Comparison of ENCODE assay signal across 25 cellular contexts in genomic region chr1:168042362-168042761, GRCh38.
DNase-seq lines count a peak whose midpoint lies in the region; ATAC-seq, FAIRE-seq and TF ChIP-seq lines count a peak whose summit lies in the region.
"Had no signal": no experiment of that assay in that cellular context is flagged by ENCODE, and none has a peak within 500 bp of the region (broad histone marks: within the 10 kb centered on the region; RNA-seq: fewer than 3 reads in every experiment).

No MANE protein-coding gene starts in this region.

- H3K9me3 ChIP-seq in HepG2 (ENCODE audit: low read length) (no peaks in the 10 kb centered on the region), right lobe of liver (no peaks in the 10 kb centered on the region), hepatocyte (ENCODE audit: low read depth) (no peaks in the 10 kb centered on the region)
- H3K9me3 ChIP-seq in CD8-positive, alpha-beta T cell (ENCODE audit: low read length): no peaks in the 10 kb centered on the region

- H3K4me3 Mint-ChIP-seq in CD8-positive, alpha-beta T cell: no peak overlapping the region
- no peak overlapping the region for H3K4me3 Mint-ChIP-seq in immature natural killer cell
- H3K4me3 Mint-ChIP-seq: B cell; CD4-positive, alpha-beta T cell; CD8-positive, alpha-beta memory T cell had no signal

- no peaks in the 10 kb centered on the region for H3K9me2 ChIP-seq in hepatocyte (replicated peaks; ENCODE audit: insufficient read depth)

- no peak overlapping the region for H3K4me3 ChIP-seq in HepG2 (replicated peaks in 1 of 3; ENCODE audit: insufficient read depth in 1 of 3, low read depth in 2 of 3, low read length in 3 of 3)
- H3K4me3 ChIP-seq in right lobe of liver: no peak overlapping the region
- H3K4me3 ChIP-seq in CD8-positive, alpha-beta T cell (ENCODE audit: low read depth, low read length): no peak overlapping the region
- H3K4me3 ChIP-seq in hepatocyte: no peak overlapping the region
- H3K4me3 ChIP-seq: BLaER1 treated with 17β-estradiol and CSF1 and Interleukin-3, amounts not matched to agents 10 nM and 100 nM; GM12878 had no signal

- H3K4me2 ChIP-seq in HepG2 (ENCODE audit: low read depth, low read length) (no peak overlapping the region), hepatocyte (no peak overlapping the region)
- H3K4me2 ChIP-seq: BLaER1 treated with 17β-estradiol and CSF1 and Interleukin-3, amounts not matched to agents 10 nM and 100 nM had no signal

- WGBS in HepG2 (ENCODE audit: low lambda C conversion rate): 98% methylated on average over 2 of the region's 2 CpGs
- 62% methylated on average over 2 of the region's 2 CpGs for WGBS in right lobe of liver (ENCODE audit: insufficient coverage, low coverage, low lambda C conversion rate, missing lambda C conversion rate)
- WGBS in hepatocyte (ENCODE audit: low lambda C conversion rate, missing lambda C conversion rate): 100% methylated on average over 2 of the region's 2 CpGs

- no peaks in the 10 kb centered on the region for H3K4me1 Mint-ChIP-seq in CD8-positive, alpha-beta T cell (ENCODE audit: low read depth)
- no peaks in the 10 kb centered on the region for H3K4me1 Mint-ChIP-seq in immature natural killer cell
- H3K4me1 Mint-ChIP-seq: B cell; CD8-positive, alpha-beta memory T cell had no signal

- TF ChIP-seq POLR2A in HepG2 (IDR thresholded peaks at IDR 0.05; ENCODE audit: insufficient read depth in 1 of 2, low read depth in 2 of 2, low read length in 2 of 2) (no peak), right lobe of liver (IDR thresholded peaks at IDR 0.05) (no peak)

- H4K20me1 ChIP-seq in HepG2 (ENCODE audit: insufficient read depth, low read length): no peaks in the 10 kb centered on the region
- H4K20me1 ChIP-seq in hepatocyte (ENCODE audit: insufficient read depth, poor library complexity, severe bottlenecking): no peaks in the 10 kb centered on the region
- H4K20me1 ChIP-seq: BLaER1 treated with 17β-estradiol and CSF1 and Interleukin-3, amounts not matched to agents 10 nM and 100 nM had no signal

- H3K27me3 ChIP-seq in HepG2 (ENCODE audit: control insufficient read depth in 1 of 2, insufficient read depth in 2 of 2, low read length in 2 of 2) (no peaks in the 10 kb centered on the region; a peak in 1 of 5 replicates), right lobe of liver (no peaks in the 10 kb centered on the region), hepatocyte (no peaks in the 10 kb centered on the region)
- no peaks in the 10 kb centered on the region for H3K27me3 ChIP-seq in CD8-positive, alpha-beta T cell (ENCODE audit: insufficient read depth, low read length)
- H3K27me3 ChIP-seq: BLaER1 treated with 17β-estradiol and CSF1 and Interleukin-3, amounts not matched to agents 10 nM and 100 nM had no signal

- H3K79me2 ChIP-seq in HepG2 (ENCODE audit: insufficient read depth, low read length) (no peaks in the 10 kb centered on the region), hepatocyte (no peaks in the 10 kb centered on the region)

- ATAC-seq in HepG2: peak; percentile 27; the same call in 1 of the 3 replicates
- peak; percentile 69 to 86 (median 75) for ATAC-seq in right lobe of liver
- no peak for ATAC-seq in CD8-positive, alpha-beta T cell
- ATAC-seq: GM12878 had no signal

- H3K36me3 Mint-ChIP-seq in CD8-positive, alpha-beta T cell: peaks cover 43% of the 10 kb centered on the region
- H3K36me3 Mint-ChIP-seq in immature natural killer cell: peaks cover 0 to 26% (median 13%) of the 10 kb centered on the region in 3 donors

- H3K4me1 ChIP-seq in HepG2 (ENCODE audit: insufficient read depth, low read length): no peaks in the 10 kb centered on the region
- H3K4me1 ChIP-seq in right lobe of liver: peaks cover 0 to 5% (median 0%) of the 10 kb centered on the region in 4 donors
- H3K4me1 ChIP-seq in CD8-positive, alpha-beta T cell (ENCODE audit: insufficient read depth, low read length): no peaks in the 10 kb centered on the region
- peaks cover 4% of the 10 kb centered on the region for H3K4me1 ChIP-seq in hepatocyte (ENCODE audit: insufficient read depth)
- H3K4me1 ChIP-seq: BLaER1 treated with 17β-estradiol and CSF1 and Interleukin-3, amounts not matched to agents 10 nM and 100 nM had no signal

- FAIRE-seq in GM19239 (lab: Jason Lieb, UNC): peak; percentile 26
- FAIRE-seq in HepG2 (lab: Jason Lieb, UNC): no peak
- FAIRE-seq: A204.1, GM12878, GM12892, GM18507 had no signal

- in situ Hi-C loops in HepG2 (cut with HindIII; ENCODE audit: extremely low pct_ligation_motif_present, low pct_unique_long_range_greater_than_20kb): no loop called here

- no peak overlapping the region for H3K9ac ChIP-seq in HepG2 (ENCODE audit: insufficient read depth, low read depth, low read length)
- H3K9ac ChIP-seq: BLaER1 treated with 17β-estradiol and CSF1 and Interleukin-3, amounts not matched to agents 10 nM and 100 nM had no signal

- H3K27me3 Mint-ChIP-seq in CD8-positive, alpha-beta T cell (ENCODE audit: low read depth): no peaks in the 10 kb centered on the region
- H3K27me3 Mint-ChIP-seq in immature natural killer cell (ENCODE audit: low read depth in 3 of 3): no peaks in the 10 kb centered on the region
- H3K27me3 Mint-ChIP-seq: B cell; CD4-positive, alpha-beta T cell had no signal

- DNase-seq in GM19239 (ENCODE audit: insufficient read length, low spot score) (no peak), HepG2 (ENCODE audit: low spot score) (peak; percentile 4), right lobe of liver (no peak), hepatocyte (ENCODE audit: low spot score) (no peak), immature natural killer cell (no peak)
- DNase-seq in CD8-positive, alpha-beta T cell: no peak
- DNase-seq: 8988T; AML-193; CD4-positive, alpha-beta T cell; CD8-positive, alpha-beta memory T cell; COR-L47; DMS 273 treated with DMSO at 0.1 percent for 48 hours; DMS153; DMS53; DMS79; DND-41; EL; GDM1 had no signal

- no peaks in the 10 kb centered on the region for H3K9me3 Mint-ChIP-seq in CD8-positive, alpha-beta T cell
- no peaks in the 10 kb centered on the region for H3K9me3 Mint-ChIP-seq in immature natural killer cell
- H3K9me3 Mint-ChIP-seq: CD4-positive, alpha-beta T cell; CD8-positive, alpha-beta memory T cell had no signal

- intact Hi-C loops in HepG2 (cut with micrococcal nuclease; ENCODE audit: unreplicated experiment) (no loop called here), right lobe of liver (cut with DNase I) (no loop called here)
- intact Hi-C loops in CD8-positive, alpha-beta T cell (cut with DNase I, micrococcal nuclease): no loop called here

- peaks cover 5 to 21% of the 10 kb centered on the region in 2 experiments; a peak in 4 of 5 replicates for H3K36me3 ChIP-seq in HepG2 (replicated peaks in 1 of 2; ENCODE audit: control insufficient read depth in 1 of 2, insufficient read depth in 2 of 2, low read length in 2 of 2)
- peaks cover 3 to 33% (median 8%) of the 10 kb centered on the region in 4 donors for H3K36me3 ChIP-seq in right lobe of liver
- peaks cover 8% of the 10 kb centered on the region for H3K36me3 ChIP-seq in CD8-positive, alpha-beta T cell (ENCODE audit: insufficient read depth, low read length)
- no peaks in the 10 kb centered on the region for H3K36me3 ChIP-seq in hepatocyte (replicated peaks; ENCODE audit: insufficient read depth, low read depth)

- no peak for TF ChIP-seq RAD21 in HepG2 (CRISPR knock-in tag; IDR thresholded peaks at IDR 0.05)

- H3K27ac Mint-ChIP-seq in CD8-positive, alpha-beta T cell: no peak overlapping the region
- H3K27ac Mint-ChIP-seq in immature natural killer cell: no peak overlapping the region
- H3K27ac Mint-ChIP-seq: B cell; CD4-positive, alpha-beta T cell had no signal

- no peak overlapping the region for H2AFZ ChIP-seq in HepG2 (ENCODE audit: low read length)
- no peak overlapping the region for H2AFZ ChIP-seq in hepatocyte

- CTCF ChIA-PET in HepG2 (lab: Yijun Ruan, JAX; ENCODE audit: low intra/inter-chr PET ratio, low total read pairs): no interaction called here
- CTCF ChIA-PET in CD8-positive, alpha-beta T cell (lab: Charles Lee): no interaction called here

- POLR2A ChIA-PET in HepG2 (lab: Yijun Ruan, JAX): no interaction called here
- POLR2A ChIA-PET in CD8-positive, alpha-beta T cell (lab: Charles Lee): no interaction called here

- TF ChIP-seq CTCF in HepG2 (CRISPR knock-in tag; IDR thresholded peaks at IDR 0.05) (no peak), right lobe of liver (IDR thresholded peaks at IDR 0.05) (no peak), hepatocyte (IDR thresholded peaks at IDR 0.05; ENCODE audit: poor library complexity) (no peak)
- TF ChIP-seq CTCF in CD8-positive, alpha-beta T cell (IDR thresholded peaks at IDR 0.05): no peak

- no peak overlapping the region for H3K27ac ChIP-seq in HepG2 (ENCODE audit: extremely low read length, insufficient read depth, low read length)
- no peak overlapping the region for H3K27ac ChIP-seq in right lobe of liver
- H3K27ac ChIP-seq in CD8-positive, alpha-beta T cell (ENCODE audit: low read depth, low read length): no peak overlapping the region
- no peak overlapping the region for H3K27ac ChIP-seq in hepatocyte
- H3K27ac ChIP-seq: BLaER1 treated with 17β-estradiol and CSF1 and Interleukin-3, amounts not matched to agents 10 nM and 100 nM; C4-2B had no signal

- no TSS peak for BruUV-seq in HepG2 (replicated peaks; lab: Mats Ljungman, UMichigan)

- TF ChIP-seq EP300 in HepG2 (IDR thresholded peaks at IDR 0.05; ENCODE audit: low read depth in 2 of 2, low read length in 2 of 2) (no peak), HepG2 (CRISPR knock-in tag; IDR thresholded peaks at IDR 0.05; ENCODE audit: borderline replicate concordance) (no peak)

TF ChIP-seq in HepG2, 621 proteins besides CTCF, POLR2A, EP300 and RAD21 (continues in another document):
- TF ChIP-seq ZNF670 (CRISPR knock-in tag; IDR thresholded peaks at IDR 0.05; ENCODE audit: borderline replicate concordance): no peak
- TF ChIP-seq KDM2A (CRISPR knock-in tag; IDR thresholded peaks at IDR 0.05; ENCODE audit: borderline replicate concordance, low read depth): no peak
- TF ChIP-seq NFE2L1 (CRISPR knock-in tag; IDR thresholded peaks at IDR 0.05; ENCODE audit: borderline replicate concordance): no peak
- TF ChIP-seq ELK4 (CRISPR knock-in tag; IDR thresholded peaks at IDR 0.05; ENCODE audit: borderline replicate concordance): no peak
- no peak for TF ChIP-seq ZNF256 (CRISPR knock-in tag; conservative IDR thresholded peaks at IDR 0.05)
- no peak for TF ChIP-seq PAF1 (CRISPR knock-in tag; IDR thresholded peaks at IDR 0.05)
